Comparison of ENCODE assay signal across 1 cellular context in genomic region chr19:36049080-36049698, GRCh38.
TF ChIP-seq lines count a peak whose summit lies in the region.

No MANE protein-coding gene starts in this region.

TF ChIP-seq in A549, 52 proteins besides CTCF, POLR2A, EP300 and RAD21 (continued from another document):
- TF ChIP-seq, protein P1, sequence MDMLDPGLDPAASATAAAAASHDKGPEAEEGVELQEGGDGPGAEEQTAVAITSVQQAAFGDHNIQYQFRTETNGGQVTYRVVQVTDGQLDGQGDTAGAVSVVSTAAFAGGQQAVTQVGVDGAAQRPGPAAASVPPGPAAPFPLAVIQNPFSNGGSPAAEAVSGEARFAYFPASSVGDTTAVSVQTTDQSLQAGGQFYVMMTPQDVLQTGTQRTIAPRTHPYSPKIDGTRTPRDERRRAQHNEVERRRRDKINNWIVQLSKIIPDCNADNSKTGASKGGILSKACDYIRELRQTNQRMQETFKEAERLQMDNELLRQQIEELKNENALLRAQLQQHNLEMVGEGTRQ (IDR thresholded peaks at IDR 0.05) = no peak
- TF ChIP-seq KDM5A (IDR thresholded peaks at IDR 0.05) = no peak
- no peak for TF ChIP-seq MYC (IDR thresholded peaks at IDR 0.05; ENCODE audit: borderline replicate concordance, low read length)
- TF ChIP-seq MAFK (IDR thresholded peaks at IDR 0.05; ENCODE audit: partially characterized antibody) = no peak
- no peak for TF ChIP-seq MAZ (IDR thresholded peaks at IDR 0.05; ENCODE audit: borderline replicate concordance, low read depth, low read length)
- no peak for TF ChIP-seq HOXA7 (CRISPR knock-in tag; IDR thresholded peaks at IDR 0.05)
- TF ChIP-seq POLR2AphosphoS2 (conservative IDR thresholded peaks at IDR 0.05; ENCODE audit: low read length) = no peak
- TF ChIP-seq EHF (CRISPR knock-in tag; IDR thresholded peaks at IDR 0.05) = no peak
- TF ChIP-seq CHD4 (IDR thresholded peaks at IDR 0.05; ENCODE audit: borderline replicate concordance) = no peak
